In the genomic region with DNA sequence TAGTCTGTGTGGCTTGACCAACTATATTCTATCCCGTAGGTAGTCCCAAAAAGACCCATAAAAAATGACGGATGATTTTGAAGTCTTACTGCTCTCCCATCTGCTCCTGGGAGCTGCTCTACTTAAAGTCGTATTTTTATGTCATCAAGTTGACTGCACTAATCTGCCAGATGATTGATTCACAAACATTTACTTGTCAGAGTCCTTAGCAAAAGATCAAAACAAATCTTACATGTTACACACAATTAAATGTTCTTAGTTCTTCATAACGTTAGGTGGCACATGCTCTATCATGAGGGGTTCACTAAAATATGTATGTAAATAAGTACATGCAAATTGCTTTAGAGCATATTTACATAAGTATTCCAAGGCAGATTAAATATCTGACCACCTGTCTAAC, we compare ENCODE assay signal across 17 cellular contexts.
"Had no signal": no experiment of that assay in that cellular context is flagged by ENCODE, and none has a peak within 500 bp of the region (broad histone marks: within the 10 kb centered on the region; RNA-seq: fewer than 3 reads in every experiment).

No MANE protein-coding gene starts in this region.

- H2AFZ ChIP-seq: hepatocyte, parathyroid adenoma had no signal

- H3K27ac ChIP-seq: foreskin keratinocyte, hepatocyte, parathyroid adenoma, prostate gland, right lobe of liver, tibial artery, upper lobe of left lung, uterus had no signal

- H3K4me2 ChIP-seq: hepatocyte had no signal

- H3K9ac ChIP-seq: parathyroid adenoma had no signal

- H3K79me2 ChIP-seq: hepatocyte, parathyroid adenoma had no signal

- DNase-seq: dermis blood vessel endothelial cell; erythroblast; foreskin keratinocyte; head of caudate nucleus; left colon; left ventricle myocardium superior; mesendoderm; naive B cell; right lobe of liver; stimulated activated CD4-positive, alpha-beta T cell treated with anti-CD3 and anti-CD28 coated beads, Interleukin-4, amount 100 ng/mL, for 1 hour; stimulated activated CD8-positive, alpha-beta memory T cell treated with anti-CD3 and anti-CD28 coated beads, Interleukin-4, amount 100 ng/mL, for 48 hours; tibial artery; upper lobe of left lung; uterus had no signal

- H3K4me1 ChIP-seq: foreskin keratinocyte, parathyroid adenoma, prostate gland, right lobe of liver, tibial artery, upper lobe of left lung, uterus had no signal

- H3K9me3 ChIP-seq: prostate gland, right lobe of liver, tibial artery, upper lobe of left lung, uterus had no signal

- H3K27me3 ChIP-seq: foreskin keratinocyte, hepatocyte, right lobe of liver, tibial artery, upper lobe of left lung, uterus had no signal

- H3K36me3 ChIP-seq: prostate gland, right lobe of liver, tibial artery, upper lobe of left lung had no signal

- H3K4me3 ChIP-seq: hepatocyte, prostate gland, right lobe of liver, tibial artery, upper lobe of left lung, uterus had no signal
